ENCODE assay signal across 21 cellular contexts in genomic region chr11:45213316-45213665, GRCh38.
"Had no signal": no experiment of that assay in that cellular context is flagged by ENCODE, and none has a peak within 500 bp of the region (broad histone marks: within the 10 kb centered on the region; RNA-seq: fewer than 3 reads in every experiment).

No MANE protein-coding gene starts in this region.

- H3K9me3 ChIP-seq: esophagus squamous epithelium, left ventricle myocardium inferior, lower lobe of right lung, psoas muscle, right lobe of liver, spleen, thoracic aorta, transverse colon had no signal

- H3K27ac ChIP-seq: epithelial cell of prostate, esophagus squamous epithelium, foreskin keratinocyte, left ventricle myocardium inferior, parathyroid adenoma, right lobe of liver, spleen, thoracic aorta, transverse colon had no signal

- ATAC-seq: foreskin keratinocyte; left cardiac atrium; lower lobe of right lung; natural killer cell treated with Interleukin-12 subunit alpha and Interleukin-12 subunit beta and Interleukin-15 and Interleukin-18, amount 100 ng/mL, for 72 hours; right lobe of liver; stimulated activated memory B cell treated with anti-CD40 and anti-IgM and Interleukin-4, amounts not matched to agents 10 μg/mL and 1 μg/mL and 100 μg/mL, for 72 hours had no signal

- H3K27me3 ChIP-seq: esophagus squamous epithelium, foreskin keratinocyte, right lobe of liver, spleen, transverse colon had no signal

- H2AFZ ChIP-seq: parathyroid adenoma had no signal

- H3K36me3 ChIP-seq: right lobe of liver, transverse colon had no signal

- H3K4me1 ChIP-seq: foreskin keratinocyte, parathyroid adenoma, right lobe of liver had no signal

- DNase-seq: effector memory CD4-positive, alpha-beta T cell; esophagus squamous epithelium; foreskin keratinocyte; kidney; left cardiac atrium; left ventricle myocardium inferior; lower lobe of right lung; midbrain; retina; right lobe of liver; spleen; stimulated activated CD4-positive, alpha-beta T cell treated with anti-CD3 and anti-CD28 coated beads, Interleukin-15, amount 100 ng/mL, for 24 hours; stimulated activated CD4-positive, alpha-beta T cell treated with anti-CD3 and anti-CD28 coated beads, Interleukin-1b, Interleukin-23, amount 100 ng/mL, for 48 hours; stimulated activated CD4-positive, alpha-beta T cell treated with anti-CD3 and anti-CD28 coated beads, Interleukin-4, amount 100 ng/mL, for 24 hours; transverse colon had no signal

- H3K79me2 ChIP-seq: parathyroid adenoma had no signal

- H3K4me3 ChIP-seq: esophagus squamous epithelium, left ventricle myocardium inferior, lower lobe of right lung, psoas muscle, right lobe of liver, spleen, thoracic aorta, transverse colon had no signal
